19 cellular contexts compared by ENCODE assay signal in the genomic region with DNA sequence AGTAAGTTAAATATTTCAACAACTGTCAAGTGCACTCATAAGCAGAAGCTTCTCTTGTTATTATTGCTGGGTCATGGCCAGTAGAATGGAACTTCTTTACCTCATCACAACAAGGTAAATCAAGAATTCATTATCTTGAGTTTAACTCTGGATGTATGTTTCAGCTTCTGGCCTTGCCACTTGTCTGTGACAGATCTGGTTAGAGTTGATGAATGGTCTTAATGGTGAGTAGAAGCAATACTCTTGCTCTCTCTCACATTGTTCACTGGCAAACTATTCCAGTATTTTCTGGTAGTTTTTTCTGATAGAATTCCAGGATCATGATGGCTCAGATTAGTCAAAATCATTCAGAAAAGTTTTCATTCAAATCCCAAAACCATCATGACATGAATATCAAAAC. TPM values are rescaled to one million over a fixed set of nuclear protein-coding genes. Genes with fewer than 3 reads are reported as not detected.
DNase-seq lines count a peak whose midpoint lies in the region; ATAC-seq, FAIRE-seq and TF ChIP-seq lines count a peak whose summit lies in the region.
"Had no signal": no experiment of that assay in that cellular context is flagged by ENCODE, and none has a peak within 500 bp of the region (broad histone marks: within the 10 kb centered on the region; RNA-seq: fewer than 3 reads in every experiment).

No MANE protein-coding gene starts in this region.

- peak; percentile 35 for FAIRE-seq in D721Med (lab: Jason Lieb, UNC)
- FAIRE-seq: G401.6, GM12878, GM19239, H1 had no signal

- H3K36me3 ChIP-seq in aorta (ENCODE audit: control insufficient read depth in 1 of 2, insufficient read depth in 2 of 2, low read length in 1 of 2): no peaks in the 10 kb centered on the region

- H3K4me1 ChIP-seq in aorta (ENCODE audit: control insufficient read depth in 1 of 2, insufficient read depth in 2 of 2, low read length in 2 of 2): no peaks in the 10 kb centered on the region

- no peak overlapping the region for H3K4me3 ChIP-seq in aorta (ENCODE audit: low read length in 2 of 2)
- H3K4me3 ChIP-seq in dorsolateral prefrontal cortex: no peak overlapping the region
- H3K4me3 ChIP-seq: GM12878, GM23248 had no signal

- ATAC-seq in aorta (ENCODE audit: low FRiP score): no peak
- ATAC-seq: GM12878 had no signal

- H3K27ac ChIP-seq in aorta (ENCODE audit: low read depth in 1 of 2, low read length in 2 of 2) (no peak overlapping the region), dorsolateral prefrontal cortex (no peak overlapping the region)
- H3K27ac ChIP-seq: GM23248 had no signal

- DNase-seq in D721Med (ENCODE audit: insufficient read length, low spot score): no peak
- DNase-seq in HEK293T (ENCODE audit: extremely low spot score): no peak
- DNase-seq in astrocyte of the hippocampus (ENCODE audit: low read depth, low spot score): peak; percentile 6
- no peak for DNase-seq in aorta
- DNase-seq in GM03348 (ENCODE audit: low spot score): no peak
- no peak for DNase-seq in dorsolateral prefrontal cortex
- DNase-seq: C1 segment of cervical spinal cord; Calu3; CD4-positive, alpha-beta memory T cell; COR-L47; DMS153; DND-41; GM23248; H7; HCEC 1CT had no signal

- CTCF ChIA-PET in HEK293T (lab: Yijun Ruan, JAX): no interaction called here

- POLR2A ChIA-PET in HEK293T (lab: Yijun Ruan, JAX): no interaction called here

- TF ChIP-seq CTCF in D721Med (IDR thresholded peaks at IDR 0.05; ENCODE audit: insufficient read depth, missing control alignments) (no peak), dorsolateral prefrontal cortex (IDR thresholded peaks at IDR 0.05 in 54 of 56, conservative IDR thresholded peaks at IDR 0.05 in 2 of 56; ENCODE audit: low read depth in 1 of 56, partially characterized antibody in 56 of 56) (no peak)

- intact Hi-C loops in aorta (cut with DNase I) (no loop called here), dorsolateral prefrontal cortex (cut with DNase I) (no loop called here)

- H3K27me3 ChIP-seq in aorta (ENCODE audit: control insufficient read depth in 1 of 2, insufficient read depth in 2 of 2, low read length in 1 of 2): no peaks in the 10 kb centered on the region
- H3K27me3 ChIP-seq in dorsolateral prefrontal cortex: no peaks in the 10 kb centered on the region

- no peaks in the 10 kb centered on the region for H3K9me3 ChIP-seq in aorta (ENCODE audit: control insufficient read depth, low read length)

TF ChIP-seq in HEK293T, 16 proteins besides CTCF, POLR2A, EP300 and RAD21:
- TF ChIP-seq NFRKB (IDR thresholded peaks at IDR 0.05) (no peak), FOXA1 (IDR thresholded peaks at IDR 0.05) (no peak), TARDBP (IDR thresholded peaks at IDR 0.05) (no peak), ELF4 (IDR thresholded peaks at IDR 0.05) (no peak), FOXK2 (IDR thresholded peaks at IDR 0.05) (no peak)
- TF ChIP-seq, protein P1, sequence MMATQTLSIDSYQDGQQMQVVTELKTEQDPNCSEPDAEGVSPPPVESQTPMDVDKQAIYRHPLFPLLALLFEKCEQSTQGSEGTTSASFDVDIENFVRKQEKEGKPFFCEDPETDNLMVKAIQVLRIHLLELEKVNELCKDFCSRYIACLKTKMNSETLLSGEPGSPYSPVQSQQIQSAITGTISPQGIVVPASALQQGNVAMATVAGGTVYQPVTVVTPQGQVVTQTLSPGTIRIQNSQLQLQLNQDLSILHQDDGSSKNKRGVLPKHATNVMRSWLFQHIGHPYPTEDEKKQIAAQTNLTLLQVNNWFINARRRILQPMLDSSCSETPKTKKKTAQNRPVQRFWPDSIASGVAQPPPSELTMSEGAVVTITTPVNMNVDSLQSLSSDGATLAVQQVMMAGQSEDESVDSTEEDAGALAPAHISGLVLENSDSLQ (IDR thresholded peaks at IDR 0.05): peak; percentile 15; the same call in 1 of the 2 replicates

RNA-seq across cellular contexts. Expression of a gene that starts 51.3 kb away (rescaled TPM):
- total RNA-seq in aorta: 10 to 100 TPM; 10.4 to 62.0 TPM
- 10 to 100 TPM in 1 of 2 donors, 1 to 10 TPM in 1; 5.8 to 29.2 TPM for polyA plus RNA-seq in aorta
- 10 to 100 TPM in 72 of 120 experiments, 1 to 10 TPM in 48; 2.4 to 40.3 (median 11.4) TPM for total RNA-seq in dorsolateral prefrontal cortex

RNA-seq across cellular contexts. Expression of a gene that starts 52.4 kb away (rescaled TPM):
- total RNA-seq in aorta: 10 to 100 TPM; 16.3 to 31.3 TPM
- 10 to 100 TPM in 1 of 2 donors, 1 to 10 TPM in 1; 3.9 to 11.5 TPM for polyA plus RNA-seq in aorta
- total RNA-seq in dorsolateral prefrontal cortex: 10 to 100 TPM; 31.2 to 87.8 (median 46.5) TPM
